22 cellular contexts compared by ENCODE assay signal in genomic region chr10:43068781-43069515, GRCh38. TPM values are rescaled to one million over a fixed set of nuclear protein-coding genes. Genes with fewer than 3 reads are reported as not detected.
DNase-seq lines count a peak whose midpoint lies in the region; ATAC-seq, FAIRE-seq and TF ChIP-seq lines count a peak whose summit lies in the region.
"Had no signal": no experiment of that assay in that cellular context is flagged by ENCODE, and none has a peak within 500 bp of the region (broad histone marks: within the 10 kb centered on the region; RNA-seq: fewer than 3 reads in every experiment).

No MANE protein-coding gene starts in this region.

- no peak overlapping the region for H3K27ac ChIP-seq in kidney (ENCODE audit: low read depth in 2 of 2, low read length in 2 of 2)
- no peak overlapping the region for H3K27ac ChIP-seq in spleen
- H3K27ac ChIP-seq: C4-2B, SJSA1 had no signal

- TF ChIP-seq CTCF in kidney (IDR thresholded peaks at IDR 0.05; ENCODE audit: borderline replicate concordance, extremely low read depth, insufficient read depth) (no peak), spleen (IDR thresholded peaks at IDR 0.05 in 8 of 11, conservative IDR thresholded peaks at IDR 0.05 in 3 of 11) (no peak)

- no peak for ATAC-seq in Right ventricle myocardium superior (ENCODE audit: poor library complexity)
- ATAC-seq in GM19035 (IDR thresholded peaks at IDR 0.05; ENCODE audit: unreplicated experiment): no peak

- H3K4me3 ChIP-seq in kidney (ENCODE audit: low read length in 2 of 2): no peak overlapping the region
- no peak overlapping the region for H3K4me3 ChIP-seq in spleen
- H3K4me3 ChIP-seq: SJSA1 had no signal

- no peaks in the 10 kb centered on the region for H3K36me3 ChIP-seq in kidney (ENCODE audit: control insufficient read depth in 1 of 2, insufficient read depth in 2 of 2, low read length in 2 of 2)
- H3K36me3 ChIP-seq in spleen: no peaks in the 10 kb centered on the region
- H3K36me3 ChIP-seq: SJSA1 had no signal

- no peak for FAIRE-seq in kidney (lab: Jason Lieb, UNC)
- FAIRE-seq: GM12892, GM19239, H54, RCC 7860 had no signal

- no peaks in the 10 kb centered on the region for H3K9me3 ChIP-seq in kidney (ENCODE audit: control insufficient read depth in 1 of 2, low read length in 2 of 2)
- no peaks in the 10 kb centered on the region for H3K9me3 ChIP-seq in spleen
- H3K9me3 ChIP-seq: SJSA1 had no signal

- intact Hi-C loops in Right ventricle myocardium superior (cut with DNase I) (no loop called here), cardiac septum (cut with DNase I) (no loop called here), kidney (cut with DNase I) (no loop called here), spleen (cut with DNase I; ENCODE audit: low total_unique reads) (no loop called here)

- no peak for TF ChIP-seq POLR2A in spleen (IDR thresholded peaks at IDR 0.05)

- DNase-seq in Right ventricle myocardium superior: peak; percentile 29
- DNase-seq in cardiac septum (ENCODE audit: low spot score): no peak
- DNase-seq in SHP77 treated with DMSO at 0.1 percent for 48 hours (lab: John Stamatoyannopoulos, UW): peak; percentile 57
- peak; percentile 45 for DNase-seq in kidney
- DNase-seq in spleen: peak; percentile 48
- DNase-seq in GF-D8 (lab: John Stamatoyannopoulos, UW): no peak
- DNase-seq: Calu3, DMS79 treated with DMSO at 0.1 percent for 48 hours, NCI-H1048, NCI-H187, NCI-H2081 treated with DMSO at 0.1 percent for 48 hours, NCI-H2171, NCI-H226, NCI-H510A had no signal

- H3K4me1 ChIP-seq in kidney (ENCODE audit: control insufficient read depth in 1 of 2, insufficient read depth in 1 of 2, low read depth in 1 of 2, low read length in 2 of 2) (no peaks in the 10 kb centered on the region), spleen (no peaks in the 10 kb centered on the region)
- H3K4me1 ChIP-seq: SJSA1 had no signal

- H3K9ac ChIP-seq in kidney (ENCODE audit: low read length in 2 of 2): no peak overlapping the region

- H3K27me3 ChIP-seq in spleen (replicated peaks in 1 of 7): peaks cover 0 to 19% (median 0%) of the 10 kb centered on the region in 7 donors
- H3K27me3 ChIP-seq: SJSA1 had no signal

- 79 to 93% (median 87%) methylated on average over 18 of the region's 18 CpGs for WGBS in spleen, 5 donors

RNA-seq across cellular contexts. Expression of gene RET, which starts 7.9 kb away (rescaled TPM):
- total RNA-seq in Right ventricle myocardium superior (6.6 TPM), cardiac septum (0.94 TPM), kidney (3.1 TPM), spleen (under 1 TPM in 5 of 7 donors, not detected in 2; 0.30 to 0.54 (median 0.34) TPM)
- polyA plus RNA-seq in kidney (ENCODE audit: insufficient read depth, low read depth, low replicate concordance) (1.1 TPM), spleen (under 1 TPM; 0.02 to 0.11 (median 0.10) TPM)
- total RNA-seq: Calu3, HT-29, SJSA1 had no signal

Comparison
In these comparisons a context has a peak if more than half of its experiments do, and no peak if none do; other contexts are left out.
1. DNase-seq: peak in Right ventricle myocardium superior (single experiment), SHP77 treated with DMSO at 0.1 percent for 48 hours (single experiment), kidney (single experiment) and spleen (single experiment); none in cardiac septum (single experiment) and GF-D8 (single experiment).